Comparison of ENCODE assay signal across 13 cellular contexts in genomic region chr10:5581670-5582566, GRCh38. TPM values are rescaled to one million over a fixed set of nuclear protein-coding genes. Genes with fewer than 3 reads are reported as not detected.
DNase-seq lines count a peak whose midpoint lies in the region; ATAC-seq and TF ChIP-seq lines count a peak whose summit lies in the region.
"Had no signal": no experiment of that assay in that cellular context is flagged by ENCODE, and none has a peak within 500 bp of the region (broad histone marks: within the 10 kb centered on the region; RNA-seq: fewer than 3 reads in every experiment).

No MANE protein-coding gene starts in this region.

- no peak overlapping the region for H2AFZ ChIP-seq in smooth muscle cell (ENCODE audit: low read depth)

- peak overlapping the region in 2 of 3 donors; percentile 24 to 59 for H3K27ac Mint-ChIP-seq in IgD-negative memory B cell
- no peak overlapping the region for H3K27ac Mint-ChIP-seq in stimulated activated effector memory CD8-positive, alpha-beta T cell treated with anti-CD3 and anti-CD28 coated beads, Interleukin-12 subunit alpha, Interleukin-12 subunit beta, amount 100 ng/mL, for 72 hours
- H3K27ac Mint-ChIP-seq in progenitor cell of endocrine pancreas: no peak overlapping the region
- H3K27ac Mint-ChIP-seq: activated naive CD4-positive, alpha-beta T cell treated with anti-CD3 and anti-CD28 coated beads, Interleukin-2, amount 50 U/mL, for 72 hours had no signal

- ATAC-seq in GM19043 (IDR thresholded peaks at IDR 0.05; ENCODE audit: low read depth, unreplicated experiment): peak; percentile 49
- ATAC-seq in HG02678 (IDR thresholded peaks at IDR 0.05; ENCODE audit: unreplicated experiment): peak; percentile 60
- ATAC-seq in stimulated activated effector memory CD8-positive, alpha-beta T cell treated with anti-CD3 and anti-CD28 coated beads, Interleukin-12 subunit alpha, Interleukin-12 subunit beta, amount 100 ng/mL, for 72 hours: no peak
- ATAC-seq: activated naive CD4-positive, alpha-beta T cell treated with anti-CD3 and anti-CD28 coated beads, Interleukin-2, amount 50 U/mL, for 72 hours; left lobe of liver had no signal

- no peaks in the 10 kb centered on the region for H3K79me2 ChIP-seq in smooth muscle cell (ENCODE audit: low read depth)

- H3K4me3 ChIP-seq in smooth muscle cell: no peak overlapping the region
- H3K4me3 ChIP-seq: right atrium auricular region had no signal

- peaks cover 0 to 6% (median 0%) of the 10 kb centered on the region in 3 donors for H3K9me3 Mint-ChIP-seq in IgD-negative memory B cell
- no peaks in the 10 kb centered on the region for H3K9me3 Mint-ChIP-seq in stimulated activated effector memory CD8-positive, alpha-beta T cell treated with anti-CD3 and anti-CD28 coated beads, Interleukin-12 subunit alpha, Interleukin-12 subunit beta, amount 100 ng/mL, for 72 hours
- H3K9me3 Mint-ChIP-seq in progenitor cell of endocrine pancreas (ENCODE audit: low read depth): peaks cover 10% of the 10 kb centered on the region
- H3K9me3 Mint-ChIP-seq: activated naive CD4-positive, alpha-beta T cell treated with anti-CD3 and anti-CD28 coated beads, Interleukin-2, amount 50 U/mL, for 72 hours had no signal

- H3K4me3 Mint-ChIP-seq in IgD-negative memory B cell (peak overlapping the region; percentile 33 to 73 (median 54)), progenitor cell of endocrine pancreas (ENCODE audit: low read depth) (no peak overlapping the region)
- H3K4me3 Mint-ChIP-seq in stimulated activated effector memory CD8-positive, alpha-beta T cell treated with anti-CD3 and anti-CD28 coated beads, Interleukin-12 subunit alpha, Interleukin-12 subunit beta, amount 100 ng/mL, for 72 hours: no peak overlapping the region

- no peak for TF ChIP-seq CTCF in smooth muscle cell (IDR thresholded peaks at IDR 0.05; ENCODE audit: borderline replicate concordance, insufficient read depth, poor library complexity, severe bottlenecking)
- no peak for TF ChIP-seq CTCF in progenitor cell of endocrine pancreas (IDR thresholded peaks at IDR 0.05; ENCODE audit: unreplicated experiment)

- no peaks in the 10 kb centered on the region for H3K36me3 Mint-ChIP-seq in IgD-negative memory B cell
- H3K36me3 Mint-ChIP-seq in stimulated activated effector memory CD8-positive, alpha-beta T cell treated with anti-CD3 and anti-CD28 coated beads, Interleukin-12 subunit alpha, Interleukin-12 subunit beta, amount 100 ng/mL, for 72 hours: no peaks in the 10 kb centered on the region
- peaks cover 3% of the 10 kb centered on the region for H3K36me3 Mint-ChIP-seq in progenitor cell of endocrine pancreas (ENCODE audit: insufficient read depth)
- H3K36me3 Mint-ChIP-seq: activated naive CD4-positive, alpha-beta T cell treated with anti-CD3 and anti-CD28 coated beads, Interleukin-2, amount 50 U/mL, for 72 hours had no signal

- no peak overlapping the region for H3K9ac ChIP-seq in smooth muscle cell (ENCODE audit: low read depth)

- peaks cover 11% of the 10 kb centered on the region for H3K27me3 Mint-ChIP-seq in IgD-negative memory B cell
- H3K27me3 Mint-ChIP-seq in progenitor cell of endocrine pancreas: no peaks in the 10 kb centered on the region

- no peaks in the 10 kb centered on the region for H4K20me1 ChIP-seq in smooth muscle cell (ENCODE audit: low read depth)

- H3K36me3 ChIP-seq in smooth muscle cell (ENCODE audit: low read depth): no peaks in the 10 kb centered on the region
- H3K36me3 ChIP-seq: right atrium auricular region had no signal

- H3K4me2 ChIP-seq in smooth muscle cell: peak overlapping the region; percentile 14

- no peak for DNase-seq in smooth muscle cell (lab: John Stamatoyannopoulos, UW; ENCODE audit: unreplicated experiment)
- DNase-seq in activated CD4-positive, alpha-beta T cell treated with anti-CD3 and anti-CD28 coated beads, Interleukin-2, amount 50 U/mL, for 1 hour: no peak
- DNase-seq in stimulated activated effector memory CD8-positive, alpha-beta T cell treated with anti-CD3 and anti-CD28 coated beads, Interleukin-12 subunit alpha, Interleukin-12 subunit beta, amount 100 ng/mL, for 72 hours (ENCODE audit: low spot score in 2 of 2): no peak
- no peak for DNase-seq in progenitor cell of endocrine pancreas (ENCODE audit: low spot score, unreplicated experiment)
- DNase-seq: DMS79 treated with DMSO at 0.1 percent for 48 hours, erythroblast, NCI-H2227 treated with DMSO at 0.1 percent for 48 hours had no signal

- H3F3A ChIP-seq in smooth muscle cell (ENCODE audit: low read depth): peaks cover 21% of the 10 kb centered on the region

- peak overlapping the region; percentile 83 for H3K27ac ChIP-seq in smooth muscle cell (ENCODE audit: low read depth)
- H3K27ac ChIP-seq: right atrium auricular region had no signal

- 90% methylated on average over 11 of the region's 11 CpGs for WGBS in smooth muscle cell (ENCODE audit: low lambda C conversion rate)

- H3K4me1 Mint-ChIP-seq in IgD-negative memory B cell: peaks cover 22 to 33% (median 32%) of the 10 kb centered on the region in 3 donors
- no peaks in the 10 kb centered on the region for H3K4me1 Mint-ChIP-seq in stimulated activated effector memory CD8-positive, alpha-beta T cell treated with anti-CD3 and anti-CD28 coated beads, Interleukin-12 subunit alpha, Interleukin-12 subunit beta, amount 100 ng/mL, for 72 hours
- H3K4me1 Mint-ChIP-seq in progenitor cell of endocrine pancreas (ENCODE audit: low read depth): peaks cover 24% of the 10 kb centered on the region

- no peaks in the 10 kb centered on the region for H3K27me3 ChIP-seq in smooth muscle cell (ENCODE audit: low read depth)
- H3K27me3 ChIP-seq: right atrium auricular region had no signal

- no peaks in the 10 kb centered on the region for H3K9me3 ChIP-seq in smooth muscle cell (replicated peaks; ENCODE audit: low read depth)

- peaks cover 39% of the 10 kb centered on the region for H3K4me1 ChIP-seq in smooth muscle cell (ENCODE audit: low read depth)

RNA-seq across cellular contexts. Expression of gene CALML3, which starts 57.2 kb away (rescaled TPM):
- polyA plus RNA-seq in IgD-negative memory B cell: not detected
- 0.04 and 0.49 TPM in 2 replicates for total RNA-seq in smooth muscle cell
- polyA plus RNA-seq in smooth muscle cell: 0.20 TPM in 1 of 2 replicates, not detected in the other
- total RNA-seq in progenitor cell of endocrine pancreas: not detected in 2 replicates
- total RNA-seq: activated naive CD4-positive, alpha-beta T cell treated with anti-CD3 and anti-CD28 coated beads, Interleukin-2, amount 50 U/mL, for 72 hours; left lobe of liver; right atrium auricular region had no signal

Comparison
In these comparisons a context has a peak if more than half of its experiments do, and no peak if none do; other contexts are left out.
1. H3K27ac Mint-ChIP-seq: peak in IgD-negative memory B cell (2 of 3); none in stimulated activated effector memory CD8-positive, alpha-beta T cell treated with anti-CD3 and anti-CD28 coated beads, Interleukin-12 subunit alpha, Interleukin-12 subunit beta, amount 100 ng/mL, for 72 hours (single experiment) and progenitor cell of endocrine pancreas (single experiment).
2. H3K4me3 Mint-ChIP-seq: peak in IgD-negative memory B cell (4 of 4); none in stimulated activated effector memory CD8-positive, alpha-beta T cell treated with anti-CD3 and anti-CD28 coated beads, Interleukin-12 subunit alpha, Interleukin-12 subunit beta, amount 100 ng/mL, for 72 hours (single experiment) and progenitor cell of endocrine pancreas (single experiment).